ENCODE assay signal across 17 cellular contexts in genomic region chr11:65801153-65801987, GRCh38. TPM values are rescaled to one million over a fixed set of nuclear protein-coding genes. Genes with fewer than 3 reads are reported as not detected.
DNase-seq lines count a peak whose midpoint lies in the region; ATAC-seq and TF ChIP-seq lines count a peak whose summit lies in the region.
"Had no signal": no experiment of that assay in that cellular context is flagged by ENCODE, and none has a peak within 500 bp of the region (broad histone marks: within the 10 kb centered on the region; RNA-seq: fewer than 3 reads in every experiment).

No MANE protein-coding gene starts in this region.

- no peak for TF ChIP-seq CTCF in hepatocyte (IDR thresholded peaks at IDR 0.05; ENCODE audit: poor library complexity)

- no peak for ATAC-seq in GM19397 (IDR thresholded peaks at IDR 0.05; ENCODE audit: unreplicated experiment)

- WGBS in hepatocyte (ENCODE audit: low lambda C conversion rate, missing lambda C conversion rate): 76% methylated on average over 18 of the region's 18 CpGs

- H2AFZ ChIP-seq in hepatocyte: no peak overlapping the region

- H3K4me1 ChIP-seq in HUES6 (ENCODE audit: control insufficient read depth, insufficient read depth, low read length): peaks cover 17% of the 10 kb centered on the region
- H3K4me1 ChIP-seq in hepatocyte (ENCODE audit: insufficient read depth): peaks cover 11% of the 10 kb centered on the region
- no peaks in the 10 kb centered on the region for H3K4me1 ChIP-seq in SJCRH30

- H3K27me3 ChIP-seq in HUES6 (ENCODE audit: control insufficient read depth, insufficient read depth, low read length) (peaks cover 5% of the 10 kb centered on the region; the same call in 1 of the 2 replicates), hepatocyte (peaks cover 4% of the 10 kb centered on the region), SJCRH30 (peaks cover 50% of the 10 kb centered on the region)

- DNase-seq in hepatocyte (ENCODE audit: low spot score): peak; percentile 4
- peak; percentile 39 for DNase-seq in ureter (ENCODE audit: low spot score)
- DNase-seq in SJCRH30: no peak
- DNase-seq: CD4-positive, CD25-positive, alpha-beta regulatory T cell; EL; HCEC 1CT; Kasumi-1; NCI-H1417; NCI-H1694 treated with DMSO at 0.1 percent for 48 hours; NCI-H446; NCI-H526 had no signal

- H4K20me1 ChIP-seq in hepatocyte (ENCODE audit: insufficient read depth, poor library complexity, severe bottlenecking): no peaks in the 10 kb centered on the region

- H3K9me3 ChIP-seq in HUES6 (ENCODE audit: control insufficient read depth, insufficient read depth, low read depth, low read length): no peaks in the 10 kb centered on the region
- no peaks in the 10 kb centered on the region for H3K9me3 ChIP-seq in hepatocyte (ENCODE audit: low read depth)
- H3K9me3 ChIP-seq in SJCRH30 (replicated peaks): no peaks in the 10 kb centered on the region

- H3K9ac ChIP-seq in HUES6 (ENCODE audit: low read length): peak overlapping the region; percentile 20

- no peaks in the 10 kb centered on the region for H3K9me2 ChIP-seq in hepatocyte (replicated peaks; ENCODE audit: insufficient read depth)

- H3K79me2 ChIP-seq in hepatocyte: no peaks in the 10 kb centered on the region

- H3K27ac ChIP-seq in HUES6 (ENCODE audit: low read depth, low read length): no peak overlapping the region
- H3K27ac ChIP-seq in hepatocyte: no peak overlapping the region
- H3K27ac ChIP-seq in SJCRH30: no peak overlapping the region

- H3K4me3 ChIP-seq in HUES6 (ENCODE audit: low read depth, low read length) (no peak overlapping the region), hepatocyte (no peak overlapping the region), SJCRH30 (no peak overlapping the region)

- no peaks in the 10 kb centered on the region for H3K36me3 ChIP-seq in HUES6 (ENCODE audit: control insufficient read depth, insufficient read depth, low read length)
- H3K36me3 ChIP-seq in hepatocyte (replicated peaks; ENCODE audit: insufficient read depth, low read depth): no peaks in the 10 kb centered on the region
- no peaks in the 10 kb centered on the region for H3K36me3 ChIP-seq in SJCRH30

- no peak overlapping the region for H3K4me2 ChIP-seq in hepatocyte

RNA-seq across cellular contexts. Expression of gene OVOL1, which starts 14.5 kb away (rescaled TPM):
- total RNA-seq in hepatocyte: 26.0 and 26.3 TPM in 2 replicates
- polyA plus RNA-seq in hepatocyte: 20.6 and 20.8 TPM in 2 replicates
- 25.8 TPM for total RNA-seq in ureter
- not detected in 2 replicates for total RNA-seq in SJCRH30 (2014; rRNA removed; shearing (Covaris generic))
- total RNA-seq: CD4-positive, CD25-positive, alpha-beta regulatory T cell; MCF 10A; OCI-LY7; SK-MEL-5 had no signal
- polyA plus RNA-seq: BJ; CD4-positive, CD25-positive, alpha-beta regulatory T cell had no signal

RNA-seq across cellular contexts. Expression of gene AP5B1, which starts 20.6 kb away (rescaled TPM):
- total RNA-seq in hepatocyte (19.5 and 20.9 TPM in 2 replicates), ureter (13.5 TPM)
- polyA plus RNA-seq in hepatocyte: 24.8 and 27.1 TPM in 2 replicates
- total RNA-seq in SJCRH30 (2014; rRNA removed; shearing (Covaris generic)): 1.8 and 2.0 TPM in 2 replicates

RNA-seq across cellular contexts. Expression of gene SNX32, which starts 32.4 kb away (rescaled TPM):
- 2.3 and 2.9 TPM in 2 replicates for total RNA-seq in hepatocyte
- polyA plus RNA-seq in hepatocyte: 5.1 and 6.0 TPM in 2 replicates
- total RNA-seq in ureter: 2.6 TPM
- total RNA-seq in SJCRH30 (2014; rRNA removed; shearing (Covaris generic)): 0.04 TPM in 1 of 2 replicates, not detected in the other
- total RNA-seq: MCF 10A, OCI-LY7 had no signal

RNA-seq across cellular contexts. Expression of gene CFL1, which starts 56.6 kb away (rescaled TPM):
- total RNA-seq in hepatocyte (720 and 758 TPM in 2 replicates), ureter (887 TPM)
- polyA plus RNA-seq in hepatocyte: 1,698 and 1,708 TPM in 2 replicates
- total RNA-seq in SJCRH30 (2014; rRNA removed; shearing (Covaris generic)): 743 and 763 TPM in 2 replicates

RNA-seq across cellular contexts. Expression of gene MUS81, which starts 58.9 kb away (rescaled TPM):
- total RNA-seq in hepatocyte (22.3 and 23.8 TPM in 2 replicates), ureter (61.7 TPM)
- polyA plus RNA-seq in hepatocyte: 47.0 and 51.7 TPM in 2 replicates
- 31.1 and 35.1 TPM in 2 replicates for total RNA-seq in SJCRH30 (2014; rRNA removed; shearing (Covaris generic))

Comparison
In these comparisons a context has a peak if more than half of its experiments do, and no peak if none do; other contexts are left out.
1. DNase-seq: peak in hepatocyte (single experiment) and ureter (single experiment); none in SJCRH30 (0 of 2).
2. RNA of gene OVOL1, which starts 14.5 kb away (total RNA-seq): 26.0 to 26.3 TPM in hepatocyte and 25.8 TPM in ureter (single experiment); not detected in SJCRH30; every median in the first group is over 10 times any median in the second.